19 cellular contexts compared by ENCODE assay signal in the genomic region with DNA sequence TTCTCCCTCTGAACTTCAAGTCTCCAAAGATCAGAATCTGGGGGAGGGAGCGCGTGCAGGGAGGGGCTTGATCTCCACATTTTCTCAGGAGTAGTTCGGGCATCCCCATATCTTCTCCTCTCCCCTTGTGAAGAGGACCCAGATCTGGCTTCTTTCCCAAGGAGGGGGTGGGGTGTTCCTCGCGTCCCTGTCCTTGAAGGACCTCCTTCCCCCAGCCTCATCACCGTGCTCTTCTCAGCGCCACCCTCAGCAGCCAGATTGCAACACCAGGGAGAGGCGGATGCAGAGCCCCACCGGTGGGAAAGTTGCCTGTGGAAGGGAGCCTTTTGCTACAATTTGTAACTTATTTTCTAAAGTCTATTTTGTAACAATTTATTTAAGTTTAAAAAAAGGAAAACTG. TPM values are rescaled to one million over a fixed set of nuclear protein-coding genes. Genes with fewer than 3 reads are reported as not detected.
DNase-seq lines count a peak whose midpoint lies in the region; TF ChIP-seq lines count a peak whose summit lies in the region.
"Had no signal": no experiment of that assay in that cellular context is flagged by ENCODE, and none has a peak within 500 bp of the region (broad histone marks: within the 10 kb centered on the region; RNA-seq: fewer than 3 reads in every experiment).

No MANE protein-coding gene starts in this region.

- H3K36me3 ChIP-seq in A673 (ENCODE audit: insufficient read depth, low read length, poor library complexity, severe bottlenecking) (peaks cover 36% of the 10 kb centered on the region), H7 (replicated peaks; ENCODE audit: control insufficient read depth, insufficient read depth, low read length) (peaks cover 22% of the 10 kb centered on the region), SK-N-MC (ENCODE audit: insufficient read depth, low read length) (peaks cover 26% of the 10 kb centered on the region; the same call in 1 of the 2 replicates), osteoblast (ENCODE audit: insufficient read depth, low read length) (peaks cover 26% of the 10 kb centered on the region)

- BruUV-seq in A673 (replicated peaks; lab: Mats Ljungman, UMichigan): no TSS peak

- no peak for TF ChIP-seq CTCF in A673 (conservative IDR thresholded peaks at IDR 0.05; ENCODE audit: low read depth, low read length)
- TF ChIP-seq CTCF in osteoblast (IDR thresholded peaks at IDR 0.05; ENCODE audit: extremely low read depth, low read depth, low read length): no peak
- no peak for TF ChIP-seq CTCF in GM13976 (IDR thresholded peaks at IDR 0.05; ENCODE audit: borderline replicate concordance, control extremely low read depth, extremely low read depth, insufficient read depth, missing control alignments)

- CTCF ChIA-PET in A673 (lab: Charles Lee): no interaction called here

- peak overlapping the region; percentile 19 for H3K9ac ChIP-seq in SK-N-MC (ENCODE audit: insufficient read length)

- H4K20me1 ChIP-seq in osteoblast (ENCODE audit: insufficient read depth, low read length): no peaks in the 10 kb centered on the region

- peak; percentile 36 for DNase-seq in A673 (ENCODE audit: low spot score)
- peak; percentile 46 for DNase-seq in H7
- no peak for DNase-seq in SK-N-MC (ENCODE audit: low read depth, low spot score)
- DNase-seq in osteoblast (ENCODE audit: insufficient read length, low spot score, missing footprints): peak; percentile 86
- no peak for DNase-seq in NCI-H526 treated with DMSO at 0.1 percent for 48 hours (lab: John Stamatoyannopoulos, UW)
- no peak for DNase-seq in activated CD4-positive, CD25-positive, alpha-beta regulatory T cell (lab: John Stamatoyannopoulos, UW)
- DNase-seq in GM13976 (ENCODE audit: low spot score): no peak
- DNase-seq: Calu3; CD4-positive, alpha-beta T cell; DMS79 treated with DMSO at 0.1 percent for 48 hours; NCI-H1048; NCI-H1436 treated with DMSO at 0.1 percent for 48 hours; NCI-H2029 treated with DMSO at 0.1 percent for 48 hours; NCI-H2171 treated with DMSO at 0.1 percent for 48 hours; NCI-H510A; NCI-H82; PC-3; SW 1271 had no signal

- H3K27me3 ChIP-seq in A673 (replicated peaks; ENCODE audit: insufficient read depth, low read depth, low read length, poor library complexity) (no peaks in the 10 kb centered on the region), H7 (ENCODE audit: control insufficient read depth, insufficient read depth, low read length) (no peaks in the 10 kb centered on the region), osteoblast (ENCODE audit: insufficient read depth, low read length) (no peaks in the 10 kb centered on the region)
- H3K27me3 ChIP-seq: SJSA1 had no signal

- H3K4me3 ChIP-seq in A673 (ENCODE audit: low read depth, low read length, poor library complexity, severe bottlenecking) (no peak overlapping the region), H7 (ENCODE audit: insufficient read depth, low read depth, low read length) (no peak overlapping the region), SK-N-MC (no peak overlapping the region), osteoblast (ENCODE audit: insufficient read depth, low read length) (no peak overlapping the region)
- H3K4me3 ChIP-seq: SJSA1 had no signal

- no peak overlapping the region for H3K4me2 ChIP-seq in osteoblast (ENCODE audit: insufficient read depth, low read length)

- in situ Hi-C loops in GM13976 (cut with MboI; ENCODE audit: low sequenced_read_pairs, unreplicated experiment): no loop called here

- H3K27ac ChIP-seq in A673 (ENCODE audit: low read depth, low read length, poor library complexity, severe bottlenecking) (peak overlapping the region; percentile 50), SK-N-MC (peak overlapping the region; percentile 68), osteoblast (ENCODE audit: low read depth, low read length) (no peak overlapping the region)
- H3K27ac ChIP-seq: SJSA1 had no signal

- H3K79me2 ChIP-seq in osteoblast (ENCODE audit: insufficient read depth, low read length): peaks cover 45% of the 10 kb centered on the region

- POLR2A ChIA-PET in A673 (lab: Charles Lee; ENCODE audit: low non-redundant PET): interaction anchor here (0.6 kb wide), 1 partner anchor 17 kb away, joined by 4 read pairs; no protein-coding TSS in a partner anchor

- H2AFZ ChIP-seq in osteoblast (ENCODE audit: low read length): no peak overlapping the region

- H3K9me3 ChIP-seq in A673 (ENCODE audit: low read depth, low read length, poor library complexity, severe bottlenecking): no peaks in the 10 kb centered on the region
- no peaks in the 10 kb centered on the region for H3K9me3 ChIP-seq in SK-N-MC (ENCODE audit: low read depth, low read length)
- H3K9me3 ChIP-seq in osteoblast (ENCODE audit: low read depth, low read length): no peaks in the 10 kb centered on the region
- H3K9me3 ChIP-seq: SJSA1 had no signal

- H3K4me1 ChIP-seq in A673 (ENCODE audit: insufficient read depth, low read length, poor library complexity, severe bottlenecking): no peaks in the 10 kb centered on the region
- H3K4me1 ChIP-seq in osteoblast (ENCODE audit: insufficient read depth, low read length): no peaks in the 10 kb centered on the region
- H3K4me1 ChIP-seq: SJSA1 had no signal

- intact Hi-C loops in A673 (cut with micrococcal nuclease; ENCODE audit: unreplicated experiment): loop anchor here (10.0 kb wide), 1 partner anchor 792 kb away; the partner anchor contains the start of gene ZNF267

RNA-seq across cellular contexts. Expression of gene PRSS53, which starts 5.7 kb away (rescaled TPM):
- total RNA-seq in A673 (2021) (3.1 and 4.0 TPM in 2 replicates), osteoblast (2.7 and 2.9 TPM in 2 replicates)
- total RNA-seq in H7 (2014; rRNA removed; shearing (Covaris generic)): 1.3 and 4.5 TPM in 2 replicates

RNA-seq across cellular contexts. Expression of gene ZNF646, which starts 8.9 kb away (rescaled TPM):
- total RNA-seq in A673 (2021) (26.6 and 27.9 TPM in 2 replicates), osteoblast (15.6 and 18.5 TPM in 2 replicates)
- 28.8 and 30.0 TPM in 2 replicates for total RNA-seq in H7 (2014; rRNA removed; shearing (Covaris generic))

RNA-seq across cellular contexts. Expression of gene ZNF668, which starts 9.0 kb away (rescaled TPM):
- total RNA-seq in A673 (2021) (16.5 and 19.8 TPM in 2 replicates), osteoblast (14.4 and 14.5 TPM in 2 replicates)
- 16.4 and 19.9 TPM in 2 replicates for total RNA-seq in H7 (2014; rRNA removed; shearing (Covaris generic))

RNA-seq across cellular contexts. Expression of gene VKORC1, which starts 11.5 kb away (rescaled TPM):
- 85.0 and 98.3 TPM in 2 replicates for total RNA-seq in A673 (2021)
- 127 and 135 TPM in 2 replicates for total RNA-seq in H7 (2014; rRNA removed; shearing (Covaris generic))
- 132 and 147 TPM in 2 replicates for total RNA-seq in osteoblast

RNA-seq across cellular contexts. Expression of gene BCKDK, which starts 25.1 kb away (rescaled TPM):
- total RNA-seq in A673 (2021) (36.6 and 40.6 TPM in 2 replicates), osteoblast (25.9 and 30.0 TPM in 2 replicates)
- 52.7 and 64.0 TPM in 2 replicates for total RNA-seq in H7 (2014; rRNA removed; shearing (Covaris generic))

Comparison
In these comparisons a context has a peak if more than half of its experiments do, and no peak if none do; other contexts are left out.
1. DNase-seq: peak in A673 (single experiment), H7 (single experiment) and osteoblast (single experiment); none in SK-N-MC (single experiment), NCI-H526 treated with DMSO at 0.1 percent for 48 hours (single experiment), activated CD4-positive, CD25-positive, alpha-beta regulatory T cell (0 of 4) and GM13976 (single experiment).